Comparison of ENCODE assay signal across 8 cellular contexts in the genomic region with DNA sequence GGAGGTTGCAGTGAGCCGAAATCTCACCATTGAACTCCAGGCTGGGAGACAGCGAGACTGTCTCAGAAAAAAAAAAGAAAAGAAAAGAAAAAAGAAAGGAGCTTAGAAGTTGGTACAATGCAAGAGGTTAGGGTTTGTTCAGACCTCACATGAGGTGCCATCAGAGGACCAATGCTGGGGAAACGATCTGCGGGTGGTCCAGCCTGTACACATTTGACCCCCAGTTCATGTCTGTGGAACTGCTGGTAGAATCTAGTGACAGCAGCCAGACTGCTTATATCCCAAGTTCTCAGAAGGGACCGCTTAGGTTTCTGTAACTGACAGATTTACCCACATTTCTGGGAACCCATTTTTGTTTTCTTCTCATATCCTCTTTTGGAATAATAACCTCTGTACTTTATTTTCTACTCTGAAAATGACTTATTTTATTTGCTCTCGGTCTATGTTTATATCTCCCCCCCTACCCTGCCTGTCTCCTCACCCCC. TPM values are rescaled to one million over a fixed set of nuclear protein-coding genes. Genes with fewer than 3 reads are reported as not detected.
DNase-seq lines count a peak whose midpoint lies in the region; ATAC-seq, FAIRE-seq and TF ChIP-seq lines count a peak whose summit lies in the region.

No MANE protein-coding gene starts in this region.

- FAIRE-seq in kidney (lab: Jason Lieb, UNC) (no peak), urothelium cell line (lab: Jason Lieb, UNC) (no peak)

- H3K27me3 ChIP-seq in tibial artery: no peaks in the 10 kb centered on the region

- H3K36me3 ChIP-seq in kidney (ENCODE audit: control insufficient read depth in 1 of 2, insufficient read depth in 2 of 2, low read length in 2 of 2) (peaks cover 3 to 5% of the 10 kb centered on the region in 2 donors), tibial artery (peaks cover 21 to 36% (median 24%) of the 10 kb centered on the region in 3 donors)

- peak overlapping the region; percentile 43 to 77 for H3K4me3 ChIP-seq in kidney (ENCODE audit: low read length in 2 of 2)
- H3K4me3 ChIP-seq in tibial artery: peak overlapping the region; percentile 64 to 90

- peak overlapping the region; percentile 96 for H3K27ac Mint-ChIP-seq in activated T-helper 2 cell treated with anti-CD3 and anti-CD28 coated beads, Interferon-gamma antibody, Interleukin-2, Interleukin-4, amounts not matched to agents 10 μg/mL and 5 μg/mL and 100 μg/mL, durations not matched to agents 14 hours and 24 hours and 36 hours

- H3K4me3 Mint-ChIP-seq in activated T-helper 2 cell treated with anti-CD3 and anti-CD28 coated beads, Interferon-gamma antibody, Interleukin-2, Interleukin-4, amounts not matched to agents 10 μg/mL and 5 μg/mL and 100 μg/mL, durations not matched to agents 14 hours and 24 hours and 36 hours (ENCODE audit: low read depth): peak overlapping the region; percentile 97

- intact Hi-C loops in activated T-helper 2 cell treated with anti-CD3 and anti-CD28 coated beads, Interferon-gamma antibody, Interleukin-2, Interleukin-4, amounts not matched to agents 10 μg/mL and 5 μg/mL and 100 μg/mL, durations not matched to agents 14 hours and 24 hours and 36 hours (cut with micrococcal nuclease): loop anchor here (1.0 to 5.0 kb wide), 10 partner anchors 8 to 354 kb away; a partner anchor contains a TSS
- intact Hi-C loops in kidney (cut with DNase I): loop anchor here (5.0 kb wide), 1 partner anchor 41 kb away; a partner anchor contains a TSS
- intact Hi-C loops in tibial artery (cut with DNase I; ENCODE audit: low total_unique reads): loop anchor here (5.0 kb wide), 1 partner anchor 196 kb away; no protein-coding TSS in a partner anchor

- H3K9ac ChIP-seq in kidney (ENCODE audit: low read length in 2 of 2): peak overlapping the region in 1 of 2 donors; percentile 80

- peaks cover 7 to 19% of the 10 kb centered on the region in 2 donors for H3K4me1 ChIP-seq in kidney (ENCODE audit: control insufficient read depth in 1 of 2, insufficient read depth in 1 of 2, low read depth in 1 of 2, low read length in 2 of 2)
- H3K4me1 ChIP-seq in tibial artery: peaks cover 4 to 76% (median 51%) of the 10 kb centered on the region in 4 donors

- H3K36me3 Mint-ChIP-seq in activated T-helper 2 cell treated with anti-CD3 and anti-CD28 coated beads, Interferon-gamma antibody, Interleukin-2, Interleukin-4, amounts not matched to agents 10 μg/mL and 5 μg/mL and 100 μg/mL, durations not matched to agents 14 hours and 24 hours and 36 hours (ENCODE audit: low read depth): peaks cover 87% of the 10 kb centered on the region

- DNase-seq in activated effector memory CD4-positive, alpha-beta T cell treated with anti-CD3 and anti-CD28 coated beads, Interleukin-2, amount 50 U/mL, for 16 hours: peak; percentile 66
- DNase-seq in activated effector memory CD4-positive, alpha-beta T cell treated with Interleukin-2 at 50 U/mL for 16 hours: no peak
- DNase-seq in activated T-helper 2 cell treated with anti-CD3 and anti-CD28 coated beads, Interferon-gamma antibody, Interleukin-2, Interleukin-4, amounts not matched to agents 10 μg/mL and 5 μg/mL and 100 μg/mL, durations not matched to agents 14 hours and 24 hours and 36 hours (ENCODE audit: low spot score): no peak
- DNase-seq in kidney (peak; percentile 2), tibial artery (no peak), urothelium cell line (ENCODE audit: low spot score) (no peak), NCI-H446 (lab: John Stamatoyannopoulos, UW) (no peak)

- no peak for ATAC-seq in HG03439 (IDR thresholded peaks at IDR 0.05; ENCODE audit: unreplicated experiment)

- H3K9me3 ChIP-seq in kidney (ENCODE audit: control insufficient read depth in 1 of 2, low read length in 2 of 2) (no peaks in the 10 kb centered on the region), tibial artery (no peaks in the 10 kb centered on the region)

- TF ChIP-seq CTCF in kidney (IDR thresholded peaks at IDR 0.05; ENCODE audit: borderline replicate concordance, extremely low read depth, insufficient read depth) (no peak), tibial artery (IDR thresholded peaks at IDR 0.05) (no peak)

- no peaks in the 10 kb centered on the region for H3K27me3 Mint-ChIP-seq in activated T-helper 2 cell treated with anti-CD3 and anti-CD28 coated beads, Interferon-gamma antibody, Interleukin-2, Interleukin-4, amounts not matched to agents 10 μg/mL and 5 μg/mL and 100 μg/mL, durations not matched to agents 14 hours and 24 hours and 36 hours (ENCODE audit: low read depth)

- peak overlapping the region; percentile 79 to 98 for H3K27ac ChIP-seq in kidney (ENCODE audit: low read depth in 2 of 2, low read length in 2 of 2)
- H3K27ac ChIP-seq in tibial artery: peak overlapping the region; percentile 94 to 100

- H3K9me3 Mint-ChIP-seq in activated T-helper 2 cell treated with anti-CD3 and anti-CD28 coated beads, Interferon-gamma antibody, Interleukin-2, Interleukin-4, amounts not matched to agents 10 μg/mL and 5 μg/mL and 100 μg/mL, durations not matched to agents 14 hours and 24 hours and 36 hours: no peaks in the 10 kb centered on the region

- peaks cover 24% of the 10 kb centered on the region for H3K4me1 Mint-ChIP-seq in activated T-helper 2 cell treated with anti-CD3 and anti-CD28 coated beads, Interferon-gamma antibody, Interleukin-2, Interleukin-4, amounts not matched to agents 10 μg/mL and 5 μg/mL and 100 μg/mL, durations not matched to agents 14 hours and 24 hours and 36 hours (ENCODE audit: low read depth)

RNA-seq across cellular contexts. Expression of a gene that starts 4.7 kb away (rescaled TPM):
- total RNA-seq in activated T-helper 2 cell treated with anti-CD3 and anti-CD28 coated beads, Interferon-gamma antibody, Interleukin-2, Interleukin-4, amounts not matched to agents 10 μg/mL and 5 μg/mL and 100 μg/mL, durations not matched to agents 14 hours and 24 hours and 36 hours: 137 and 144 TPM in 2 replicates
- 51.9 TPM for total RNA-seq in kidney
- polyA plus RNA-seq in kidney (ENCODE audit: insufficient read depth, low read depth, low replicate concordance): 17.1 TPM

RNA-seq across cellular contexts. Expression of a gene that starts 8.9 kb away (rescaled TPM):
- total RNA-seq in activated T-helper 2 cell treated with anti-CD3 and anti-CD28 coated beads, Interferon-gamma antibody, Interleukin-2, Interleukin-4, amounts not matched to agents 10 μg/mL and 5 μg/mL and 100 μg/mL, durations not matched to agents 14 hours and 24 hours and 36 hours: 48.4 and 48.5 TPM in 2 replicates
- total RNA-seq in kidney: 30.5 TPM
- polyA plus RNA-seq in kidney (ENCODE audit: insufficient read depth, low read depth, low replicate concordance): 26.7 TPM

RNA-seq across cellular contexts. Expression of a gene that starts 9.0 kb away (rescaled TPM):
- total RNA-seq in activated T-helper 2 cell treated with anti-CD3 and anti-CD28 coated beads, Interferon-gamma antibody, Interleukin-2, Interleukin-4, amounts not matched to agents 10 μg/mL and 5 μg/mL and 100 μg/mL, durations not matched to agents 14 hours and 24 hours and 36 hours: 23.1 and 24.2 TPM in 2 replicates
- 14.2 TPM for total RNA-seq in kidney
- polyA plus RNA-seq in kidney (ENCODE audit: insufficient read depth, low read depth, low replicate concordance): 14.2 TPM

RNA-seq across cellular contexts. Expression of a gene that starts 34.8 kb away (rescaled TPM):
- 23.1 and 28.2 TPM in 2 replicates for total RNA-seq in activated T-helper 2 cell treated with anti-CD3 and anti-CD28 coated beads, Interferon-gamma antibody, Interleukin-2, Interleukin-4, amounts not matched to agents 10 μg/mL and 5 μg/mL and 100 μg/mL, durations not matched to agents 14 hours and 24 hours and 36 hours
- total RNA-seq in kidney: 27.4 TPM
- polyA plus RNA-seq in kidney (ENCODE audit: insufficient read depth, low read depth, low replicate concordance): 45.6 TPM

RNA-seq across cellular contexts. Expression of a gene that starts 35.3 kb away (rescaled TPM):
- 88.3 and 96.6 TPM in 2 replicates for total RNA-seq in activated T-helper 2 cell treated with anti-CD3 and anti-CD28 coated beads, Interferon-gamma antibody, Interleukin-2, Interleukin-4, amounts not matched to agents 10 μg/mL and 5 μg/mL and 100 μg/mL, durations not matched to agents 14 hours and 24 hours and 36 hours
- 47.9 TPM for total RNA-seq in kidney
- polyA plus RNA-seq in kidney (ENCODE audit: insufficient read depth, low read depth, low replicate concordance): 9.5 TPM

Comparison
In these comparisons a context has a peak if more than half of its experiments do, and no peak if none do; other contexts are left out.
1. DNase-seq: peak in activated effector memory CD4-positive, alpha-beta T cell treated with anti-CD3 and anti-CD28 coated beads, Interleukin-2, amount 50 U/mL, for 16 hours (single experiment) and kidney (single experiment); none in activated effector memory CD4-positive, alpha-beta T cell treated with Interleukin-2 at 50 U/mL for 16 hours (single experiment), activated T-helper 2 cell treated with anti-CD3 and anti-CD28 coated beads, Interferon-gamma antibody, Interleukin-2, Interleukin-4, amounts not matched to agents 10 μg/mL and 5 μg/mL and 100 μg/mL, durations not matched to agents 14 hours and 24 hours and 36 hours (single experiment), tibial artery (0 of 2), urothelium cell line (single experiment) and NCI-H446 (0 of 2).